ENCODE assay signal across 15 cellular contexts in genomic region chr10:4107328-4107851, GRCh38.
"Had no signal": no experiment of that assay in that cellular context is flagged by ENCODE, and none has a peak within 500 bp of the region (broad histone marks: within the 10 kb centered on the region; RNA-seq: fewer than 3 reads in every experiment).

No MANE protein-coding gene starts in this region.

- H3K27me3 ChIP-seq: brain microvascular endothelial cell, thyroid gland had no signal

- ATAC-seq: activated CD4-positive, CD25-positive, alpha-beta regulatory T cell treated with anti-CD3 and anti-CD28 coated beads, Interleukin-2, amount 50 U/mL, for 24 hours; activated CD8-positive, alpha-beta memory T cell treated with anti-CD3 and anti-CD28 coated beads, Interleukin-2, amount 10 ng/mL, durations not matched to agents 7 days and 5 days; activated T-cell treated with anti-CD3 and anti-CD28 coated beads, Interleukin-2, amount 50 U/mL, for 4 hours had no signal

- H3K9ac ChIP-seq: parathyroid adenoma had no signal

- DNase-seq: activated CD4-positive, alpha-beta T cell treated with anti-CD3 and anti-CD28 coated beads, Interleukin-2, amount 50 U/mL, for 4 hours; activated CD8-positive, alpha-beta memory T cell treated with anti-CD3 and anti-CD28 coated beads, Interleukin-2, amount 10 ng/mL, durations not matched to agents 7 days and 5 days; activated effector memory CD4-positive, alpha-beta T cell treated with anti-CD3 and anti-CD28 coated beads, Interleukin-2, amount 50 U/mL, for 16 hours; activated T-cell treated with anti-CD3 and anti-CD28 coated beads, Interleukin-2, amount 50 U/mL, for 4 hours; brain microvascular endothelial cell; cerebellar nuclear complex; endodermal cell; erythroblast; left cardiac atrium; midbrain; thyroid gland had no signal

- H3K79me2 ChIP-seq: parathyroid adenoma had no signal

- H3K36me3 ChIP-seq: brain microvascular endothelial cell, thyroid gland had no signal

- H3K4me1 ChIP-seq: parathyroid adenoma, thyroid gland had no signal

- H3K4me3 ChIP-seq: lung, skin epidermis, thyroid gland had no signal

- H3K27ac ChIP-seq: brain microvascular endothelial cell, parathyroid adenoma, thyroid gland had no signal

- H3K9me3 ChIP-seq: thyroid gland had no signal

- H2AFZ ChIP-seq: parathyroid adenoma had no signal
